In the genomic region with DNA sequence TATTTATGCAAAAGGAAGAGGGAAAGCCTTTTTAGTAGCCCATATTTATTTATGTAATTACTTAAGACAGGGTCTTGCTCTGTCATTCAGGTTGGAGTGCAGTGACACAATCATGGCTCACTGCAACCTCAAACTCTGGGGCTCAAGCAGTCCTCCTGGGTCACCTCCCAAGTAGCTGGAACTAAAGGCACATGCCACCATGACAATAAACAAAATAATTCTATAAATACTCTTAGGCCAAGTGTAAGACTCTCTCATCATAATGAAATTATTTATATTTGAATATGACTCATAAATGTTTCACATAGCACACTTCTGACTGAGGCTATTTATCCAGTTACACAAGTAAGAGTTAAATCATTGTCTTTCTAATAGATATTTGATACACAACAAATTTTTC, we compare ENCODE assay signal across 14 cellular contexts.
DNase-seq lines count a peak whose midpoint lies in the region; TF ChIP-seq lines count a peak whose summit lies in the region.
"Had no signal": no experiment of that assay in that cellular context is flagged by ENCODE, and none has a peak within 500 bp of the region (broad histone marks: within the 10 kb centered on the region; RNA-seq: fewer than 3 reads in every experiment).

No MANE protein-coding gene starts in this region.

- no peaks in the 10 kb centered on the region for H3K4me1 ChIP-seq in neuronal stem cell (ENCODE audit: control insufficient read depth in 2 of 2, insufficient read depth in 1 of 2, low read depth in 1 of 2, low read length in 2 of 2)
- no peaks in the 10 kb centered on the region for H3K4me1 ChIP-seq in suprapubic skin
- H3K4me1 ChIP-seq: BE2C, HAP-1 had no signal

- H3K4me2 ChIP-seq in neuronal stem cell (ENCODE audit: insufficient read depth, low read length, poor library complexity, severe bottlenecking) = no peak overlapping the region

- H3K36me3 Mint-ChIP-seq in immature natural killer cell = peaks cover 0 to 6% (median 0%) of the 10 kb centered on the region in 3 donors
- H3K36me3 Mint-ChIP-seq: CD8-positive, alpha-beta T cell; IgD-negative memory B cell had no signal

- no peak overlapping the region for H3K27ac ChIP-seq in neuronal stem cell (replicated peaks; ENCODE audit: low read length)
- no peak overlapping the region for H3K27ac ChIP-seq in suprapubic skin

- no peak for TF ChIP-seq EP300 in suprapubic skin (IDR thresholded peaks at IDR 0.05)

- no peak overlapping the region for H3K14ac ChIP-seq in neuronal stem cell (ENCODE audit: low read length)

- no peak overlapping the region for H2AK5ac ChIP-seq in neuronal stem cell (ENCODE audit: low read depth, low read length)

- H3K4ac ChIP-seq in neuronal stem cell (ENCODE audit: low read length) = no peak overlapping the region

- no peak overlapping the region for H2BK5ac ChIP-seq in neuronal stem cell (ENCODE audit: low read length)

- TF ChIP-seq POLR2A in suprapubic skin (IDR thresholded peaks at IDR 0.05) = no peak

- no peak overlapping the region for H2AFZ ChIP-seq in neuronal stem cell (ENCODE audit: low read length)

- no peak overlapping the region for H3K27ac Mint-ChIP-seq in immature natural killer cell
- H3K27ac Mint-ChIP-seq: CD8-positive, alpha-beta T cell; IgD-negative memory B cell had no signal

- no peak overlapping the region for H2BK12ac ChIP-seq in neuronal stem cell (ENCODE audit: low read length)

- no peaks in the 10 kb centered on the region for H3K36me3 ChIP-seq in neuronal stem cell (replicated peaks in 1 of 2; ENCODE audit: control insufficient read depth in 2 of 2, insufficient read depth in 2 of 2, low read length in 2 of 2)
- H3K36me3 ChIP-seq in suprapubic skin = no peaks in the 10 kb centered on the region
- H3K36me3 ChIP-seq: BE2C, HAP-1 had no signal

- no peak overlapping the region for H4K8ac ChIP-seq in neuronal stem cell (ENCODE audit: low read depth, low read length)

- H3K9me3 Mint-ChIP-seq in immature natural killer cell = peaks cover 4 to 36% (median 7%) of the 10 kb centered on the region in 6 donors

- H3K79me1 ChIP-seq in neuronal stem cell (ENCODE audit: low read depth, low read length) = no peaks in the 10 kb centered on the region

- no peak overlapping the region for H2BK120ac ChIP-seq in neuronal stem cell (ENCODE audit: low read depth, low read length)

- no peak overlapping the region for H3K9ac ChIP-seq in neuronal stem cell (ENCODE audit: low read depth, low read length, poor library complexity)

- H3K4me1 Mint-ChIP-seq in immature natural killer cell = no peaks in the 10 kb centered on the region

- no peak overlapping the region for H3K4me3 ChIP-seq in epithelial cell of esophagus (ENCODE audit: low read length)
- no peak overlapping the region for H3K4me3 ChIP-seq in neuronal stem cell (ENCODE audit: low read length in 2 of 2)
- no peak overlapping the region for H3K4me3 ChIP-seq in suprapubic skin
- H3K4me3 ChIP-seq: HAP-1 had no signal

- H3K27me3 ChIP-seq in neuronal stem cell (ENCODE audit: control insufficient read depth in 3 of 3, insufficient read depth in 3 of 3, low read depth in 1 of 3, low read length in 3 of 3) (no peaks in the 10 kb centered on the region), suprapubic skin (no peaks in the 10 kb centered on the region)
- H3K27me3 ChIP-seq: BE2C had no signal

- H3K27me3 Mint-ChIP-seq in immature natural killer cell (ENCODE audit: low read depth in 3 of 3) = peaks cover 2 to 5% (median 2%) of the 10 kb centered on the region in 3 donors
- H3K27me3 Mint-ChIP-seq: IgD-negative memory B cell had no signal

- no peak overlapping the region for H4K91ac ChIP-seq in neuronal stem cell (ENCODE audit: low read depth, low read length, poor library complexity)

- TF ChIP-seq CTCF in epithelial cell of esophagus (IDR thresholded peaks at IDR 0.05; ENCODE audit: insufficient read depth, low read depth, low read length, missing control alignments) (no peak), suprapubic skin (IDR thresholded peaks at IDR 0.05) (no peak)

- no peak overlapping the region for H3K23ac ChIP-seq in neuronal stem cell (ENCODE audit: low read depth, low read length, poor library complexity)

- no peak overlapping the region for H3K18ac ChIP-seq in neuronal stem cell (ENCODE audit: low read length)

- DNase-seq in HT1080 (ENCODE audit: low read depth) (peak; percentile 55), RPMI7951 (ENCODE audit: low read depth) (peak; percentile 0), epithelial cell of esophagus (ENCODE audit: low read depth) (peak; percentile 9), NK-92 (lab: John Stamatoyannopoulos, UW; ENCODE audit: unreplicated experiment) (no peak), neuronal stem cell (ENCODE audit: low spot score) (no peak), suprapubic skin (ENCODE audit: low spot score in 2 of 2) (no peak), immature natural killer cell (no peak)
- DNase-seq: BE2C; CD8-positive, alpha-beta T cell; DMS153; NCI-H2227 treated with DMSO at 0.1 percent for 48 hours; NCI-H69 had no signal

- no peaks in the 10 kb centered on the region for H3K9me3 ChIP-seq in neuronal stem cell (replicated peaks in 1 of 2; ENCODE audit: control insufficient read depth in 2 of 2, insufficient read depth in 1 of 2, low read depth in 1 of 2, low read length in 2 of 2)
- H3K9me3 ChIP-seq in suprapubic skin = no peaks in the 10 kb centered on the region
- H3K9me3 ChIP-seq: BE2C, HAP-1 had no signal

- H3K4me3 Mint-ChIP-seq in immature natural killer cell = no peak overlapping the region
- H3K4me3 Mint-ChIP-seq: CD8-positive, alpha-beta T cell; IgD-negative memory B cell had no signal

- no peak overlapping the region for H2BK15ac ChIP-seq in neuronal stem cell (ENCODE audit: low read length)

Comparison
In these comparisons a context has a peak if more than half of its experiments do, and no peak if none do; other contexts are left out.
1. DNase-seq: peak in HT1080 (single experiment), RPMI7951 (single experiment) and epithelial cell of esophagus (single experiment); none in NK-92 (single experiment), neuronal stem cell (single experiment), suprapubic skin (0 of 2) and immature natural killer cell (0 of 3).